In genomic region chr6:163414367-163415175, GRCh38 we compare ENCODE assay signal across 8 cellular contexts. TPM values are rescaled to one million over a fixed set of nuclear protein-coding genes. Genes with fewer than 3 reads are reported as not detected.
A peak's percentile ranks its signal among the peaks of the same experiment; 100 is the strongest.
DNase-seq lines count a peak whose midpoint lies in the region; TF ChIP-seq lines count a peak whose summit lies in the region.

QKI (plus strand) TSS chr6:163414718; CDS start chr6:163415194, 476 bp downstream.

- H3K27me3 ChIP-seq in layer of hippocampus (ENCODE audit: control insufficient read depth, insufficient read depth, low read length) = no peaks in the 10 kb centered on the region

- peak within 1 kb of the TSS; percentile 98 for H3K4me3 Mint-ChIP-seq in HFFc6

- TF ChIP-seq CTCF in GM13977 (IDR thresholded peaks at IDR 0.05; ENCODE audit: extremely low read depth, insufficient read depth, missing control alignments) (no peak), HFFc6 (IDR thresholded peaks at IDR 0.05) (no peak)

- peaks cover 2% of the 10 kb centered on the region; the same call in 1 of the 2 replicates for H3K27me3 Mint-ChIP-seq in HFFc6 (ENCODE audit: insufficient read depth)

- peaks cover 13% of the 10 kb centered on the region for H3K36me3 Mint-ChIP-seq in HFFc6 (ENCODE audit: low read depth)

- peak within 1 kb of the TSS; percentile 99 for H3K27ac ChIP-seq in layer of hippocampus (ENCODE audit: low read depth, low read length)

- peaks cover 36% of the 10 kb centered on the region for H3K4me1 Mint-ChIP-seq in HFFc6 (ENCODE audit: low read depth)

- H3K27ac Mint-ChIP-seq in HFFc6 = peak within 1 kb of the TSS; percentile 83

- DNase-seq in GM13977 (ENCODE audit: low spot score) = peak; percentile 88
- peak; percentile 67 for DNase-seq in HFFc6
- DNase-seq in NCI-H128 (lab: John Stamatoyannopoulos, UW; ENCODE audit: unreplicated experiment) = peak; percentile 40
- peak; percentile 78 for DNase-seq in activated CD4-positive, CD25-positive, alpha-beta regulatory T cell treated with anti-CD3 and anti-CD28 coated beads, Interleukin-2, amount 50 U/mL, for 72 hours
- DNase-seq in cerebellum (ENCODE audit: low spot score) = peak; percentile 72
- peak; percentile 56 to 73 (median 64) for DNase-seq in stimulated activated CD4-positive, alpha-beta T cell treated with anti-CD3 and anti-CD28 coated beads, Interleukin-1b, Interleukin-23, amount 100 ng/mL, for 24 hours (ENCODE audit: low read depth in 4 of 4, low spot score in 1 of 4)
- DNase-seq in RKO (ENCODE audit: low spot score) = no peak

- H3K9me3 Mint-ChIP-seq in HFFc6 = no peaks in the 10 kb centered on the region

- in situ Hi-C loops in GM13977 (cut with MboI; ENCODE audit: low pct_unique_long_range_greater_than_20kb, low sequenced_read_pairs, unreplicated experiment) = no loop called here

RNA-seq across cellular contexts. Expression of gene QKI, which starts in this region (rescaled TPM):
- 10 to 100 TPM; 71.3 to 90.5 (median 85.1) TPM for total RNA-seq in HFFc6 (2021; fragmentation: NEBNext Ultra II Directional; extraction: Animal tissue kit (Norgen Biotek cat#: 25700))
- 363 TPM for total RNA-seq in cerebellum
